Comparison of ENCODE assay signal across 25 cellular contexts in genomic region chr19:581399-582111, GRCh38. TPM values are rescaled to one million over a fixed set of nuclear protein-coding genes. Genes with fewer than 3 reads are reported as not detected.
"Had no signal": no experiment of that assay in that cellular context is flagged by ENCODE, and none has a peak within 500 bp of the region (broad histone marks: within the 10 kb centered on the region; RNA-seq: fewer than 3 reads in every experiment).

No MANE protein-coding gene starts in this region.

- H3K9me3 ChIP-seq: body of pancreas, gastrocnemius medialis, pancreas, psoas muscle, suprapubic skin, tibial artery, upper lobe of right lung had no signal

- DNase-seq: activated CD4-positive, alpha-beta T cell treated with anti-CD3 and anti-CD28 coated beads for 36 hours; activated CD4-positive, CD25-positive, alpha-beta regulatory T cell; activated CD8-positive, alpha-beta memory T cell treated with anti-CD3 and anti-CD28 coated beads, Interleukin-2, amount 10 ng/mL, durations not matched to agents 7 days and 5 days; activated CD8-positive, alpha-beta T cell treated with anti-CD3 and anti-CD28 coated beads, Interleukin-2, amount 10 ng/mL, durations not matched to agents 7 days and 5 days; activated effector memory CD4-positive, alpha-beta T cell treated with Interleukin-2 at 50 U/mL for 16 hours; activated naive CD4-positive, alpha-beta T cell treated with Interleukin-2 at 50 U/mL for 16 hours; body of pancreas; cortex of kidney; effector memory CD8-positive, alpha-beta T cell; gastrocnemius medialis; hypothalamus; mammary epithelial cell; naive B cell; nucleus accumbens; psoas muscle; stimulated activated CD4-positive, alpha-beta T cell treated with anti-CD3 and anti-CD28 coated beads, Interleukin-15, amount 100 ng/mL, for 24 hours; stimulated activated CD4-positive, alpha-beta T cell treated with anti-CD3 and anti-CD28 coated beads, Interleukin-2, amount 100 ng/mL, for 24 hours; stimulated activated naive CD4-positive, alpha-beta T cell; tibial artery; upper lobe of right lung had no signal

- H3K4me1 ChIP-seq: pancreas had no signal

- FAIRE-seq: pancreas had no signal

- H3K4me3 Mint-ChIP-seq: activated CD4-positive, alpha-beta T cell treated with anti-CD3 and anti-CD28 coated beads for 36 hours; activated CD8-positive, alpha-beta memory T cell treated with anti-CD3 and anti-CD28 coated beads, Interleukin-2, amount 10 ng/mL, durations not matched to agents 7 days and 5 days; activated CD8-positive, alpha-beta T cell treated with anti-CD3 and anti-CD28 coated beads, Interleukin-2, amount 10 ng/mL, durations not matched to agents 7 days and 5 days; activated naive CD8-positive, alpha-beta T cell; effector memory CD8-positive, alpha-beta T cell; mesothelial cell of epicardium; naive B cell had no signal

- H3K27ac ChIP-seq: body of pancreas, gastrocnemius medialis, pancreas, psoas muscle, suprapubic skin, tibial artery, upper lobe of right lung had no signal

- H3K27ac Mint-ChIP-seq: activated CD4-positive, alpha-beta T cell treated with anti-CD3 and anti-CD28 coated beads for 36 hours; activated CD8-positive, alpha-beta memory T cell treated with anti-CD3 and anti-CD28 coated beads, Interleukin-2, amount 10 ng/mL, durations not matched to agents 7 days and 5 days; activated CD8-positive, alpha-beta T cell treated with anti-CD3 and anti-CD28 coated beads, Interleukin-2, amount 10 ng/mL, durations not matched to agents 7 days and 5 days; activated naive CD8-positive, alpha-beta T cell; effector memory CD8-positive, alpha-beta T cell; mesothelial cell of epicardium; naive B cell had no signal

- H3K27me3 Mint-ChIP-seq: activated naive CD8-positive, alpha-beta T cell; effector memory CD8-positive, alpha-beta T cell had no signal

- H3K36me3 Mint-ChIP-seq: activated CD8-positive, alpha-beta memory T cell treated with anti-CD3 and anti-CD28 coated beads, Interleukin-2, amount 10 ng/mL, durations not matched to agents 7 days and 5 days; activated naive CD8-positive, alpha-beta T cell; mesothelial cell of epicardium; naive B cell had no signal

- H3K27me3 ChIP-seq: body of pancreas, gastrocnemius medialis, pancreas, upper lobe of right lung had no signal

- H3K9me3 Mint-ChIP-seq: effector memory CD8-positive, alpha-beta T cell; mesothelial cell of epicardium; naive B cell had no signal

- H3K4me3 ChIP-seq: body of pancreas, gastrocnemius medialis, pancreas, psoas muscle, suprapubic skin, tibial artery, upper lobe of right lung had no signal

- ATAC-seq: activated CD4-positive, alpha-beta T cell treated with anti-CD3 and anti-CD28 coated beads for 36 hours; activated CD8-positive, alpha-beta memory T cell treated with anti-CD3 and anti-CD28 coated beads, Interleukin-2, amount 10 ng/mL, durations not matched to agents 7 days and 5 days; activated CD8-positive, alpha-beta T cell treated with anti-CD3 and anti-CD28 coated beads, Interleukin-2, amount 10 ng/mL, durations not matched to agents 7 days and 5 days; body of pancreas; effector memory CD8-positive, alpha-beta T cell; gastrocnemius medialis; pancreas; psoas muscle; upper lobe of right lung had no signal

RNA-seq across cellular contexts. Expression of gene GZMM, which starts 37.7 kb away (rescaled TPM):
- total RNA-seq: cerebellum, mammary epithelial cell, psoas muscle had no signal
- polyA plus RNA-seq: mammary epithelial cell had no signal
